8 cellular contexts compared by ENCODE assay signal in genomic region chr11:92643827-92644226, GRCh38.
"Had no signal": no experiment of that assay in that cellular context is flagged by ENCODE, and none has a peak within 500 bp of the region (broad histone marks: within the 10 kb centered on the region; RNA-seq: fewer than 3 reads in every experiment).

No MANE protein-coding gene starts in this region.

- H2AFZ ChIP-seq: GM23338 had no signal

- ATAC-seq: GM23338, K562 had no signal

- H3K4me3 ChIP-seq: GM23338, K562 had no signal

- H3K4me2 ChIP-seq: GM23338 had no signal

- DNase-seq: H9, HCEC 1CT, KG1 had no signal

- FAIRE-seq: H1, H54, HTR-8/SVneo, K562 had no signal
